14 cellular contexts compared by ENCODE assay signal in the genomic region with DNA sequence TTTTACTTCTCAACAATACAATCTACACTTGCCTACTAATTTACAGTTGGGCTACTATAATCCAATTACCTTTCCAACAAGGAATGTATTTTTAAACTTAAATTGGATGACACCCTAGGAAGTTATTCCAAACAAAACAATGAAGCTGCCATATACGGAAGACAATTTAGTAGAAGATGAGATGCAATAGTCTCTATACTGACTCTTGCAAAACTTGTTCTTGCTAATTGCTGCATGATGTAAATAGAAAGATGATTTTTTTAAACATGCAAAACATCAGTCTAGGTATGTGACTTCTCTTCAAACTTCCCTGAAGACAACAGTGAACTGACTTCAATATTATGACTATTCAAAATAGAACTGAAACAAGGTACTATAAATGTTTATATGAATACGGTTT. TPM values are rescaled to one million over a fixed set of nuclear protein-coding genes. Genes with fewer than 3 reads are reported as not detected.
DNase-seq lines count a peak whose midpoint lies in the region; ATAC-seq, FAIRE-seq and TF ChIP-seq lines count a peak whose summit lies in the region.
"Had no signal": no experiment of that assay in that cellular context is flagged by ENCODE, and none has a peak within 500 bp of the region (broad histone marks: within the 10 kb centered on the region; RNA-seq: fewer than 3 reads in every experiment).

No MANE protein-coding gene starts in this region.

- peaks cover 34% of the 10 kb centered on the region for H3K4me1 Mint-ChIP-seq in activated naive CD4-positive, alpha-beta T cell treated with anti-CD3 and anti-CD28 coated beads for 36 hours (ENCODE audit: low read depth)
- peaks cover 8% of the 10 kb centered on the region for H3K4me1 Mint-ChIP-seq in astrocyte (ENCODE audit: low read depth, unreplicated experiment)
- peaks cover 42% of the 10 kb centered on the region for H3K4me1 Mint-ChIP-seq in stimulated activated memory B cell treated with anti-CD40 and anti-IgM and Interleukin-4, amounts not matched to agents 10 μg/mL and 1 μg/mL and 100 μg/mL, for 72 hours

- no peak for DNase-seq in activated naive CD4-positive, alpha-beta T cell treated with anti-CD3 and anti-CD28 coated beads for 36 hours
- DNase-seq in activated naive CD4-positive, alpha-beta T cell treated with Interleukin-2 at 50 U/mL for 16 hours, result no peak
- peak; percentile 49 for DNase-seq in astrocyte (ENCODE audit: low read depth)
- no peak for DNase-seq in NCI-H1092 treated with DMSO at 0.1 percent for 48 hours (lab: John Stamatoyannopoulos, UW)
- no peak for DNase-seq in NCI-H1694 (lab: John Stamatoyannopoulos, UW)
- DNase-seq in Ammon's horn (ENCODE audit: low spot score), result no peak
- DNase-seq: activated CD4-positive, alpha-beta T cell treated with anti-CD3 and anti-CD28 coated beads, Interleukin-2, amount 50 U/mL, for 4 hours; adrenal gland; islet precursor cell; upper lobe of left lung had no signal

- H2AFZ ChIP-seq in astrocyte (ENCODE audit: low read depth, low read length), result no peak overlapping the region

- no peak for FAIRE-seq in astrocyte (lab: Jason Lieb, UNC)

- H3K4me2 ChIP-seq in astrocyte (ENCODE audit: low read length), result no peak overlapping the region

- no peaks in the 10 kb centered on the region for H3K9me3 ChIP-seq in astrocyte (ENCODE audit: insufficient read depth, low read depth, low read length)
- H3K9me3 ChIP-seq: adrenal gland, upper lobe of left lung had no signal

- CTCF ChIA-PET in activated naive CD4-positive, alpha-beta T cell treated with anti-CD3 and anti-CD28 coated beads for 36 hours (lab: Charles Lee), result interaction anchor here (0.7 kb wide), 1 partner anchor 1779 kb away, joined by 3 read pairs; no protein-coding TSS in a partner anchor

- no peaks in the 10 kb centered on the region for H3K27me3 Mint-ChIP-seq in activated naive CD4-positive, alpha-beta T cell treated with anti-CD3 and anti-CD28 coated beads for 36 hours (ENCODE audit: low read depth)
- no peaks in the 10 kb centered on the region for H3K27me3 Mint-ChIP-seq in astrocyte (ENCODE audit: low read depth, unreplicated experiment)
- H3K27me3 Mint-ChIP-seq in stimulated activated memory B cell treated with anti-CD40 and anti-IgM and Interleukin-4, amounts not matched to agents 10 μg/mL and 1 μg/mL and 100 μg/mL, for 72 hours, result no peaks in the 10 kb centered on the region

- H3K27me3 ChIP-seq in astrocyte (ENCODE audit: insufficient read depth, low read length), result no peaks in the 10 kb centered on the region
- H3K27me3 ChIP-seq: adrenal gland, upper lobe of left lung had no signal

- H3K9ac ChIP-seq in astrocyte (ENCODE audit: low read length), result no peak overlapping the region

- no peaks in the 10 kb centered on the region for H3K36me3 ChIP-seq in astrocyte (ENCODE audit: insufficient read depth, low read length)
- H3K36me3 ChIP-seq: adrenal gland, upper lobe of left lung had no signal

- H4K20me1 ChIP-seq in astrocyte (ENCODE audit: insufficient read depth, low read length), result peaks cover 21% of the 10 kb centered on the region

- H3K4me3 Mint-ChIP-seq in activated naive CD4-positive, alpha-beta T cell treated with anti-CD3 and anti-CD28 coated beads for 36 hours, result no peak overlapping the region
- H3K4me3 Mint-ChIP-seq in astrocyte (ENCODE audit: unreplicated experiment), result no peak overlapping the region
- H3K4me3 Mint-ChIP-seq in stimulated activated memory B cell treated with anti-CD40 and anti-IgM and Interleukin-4, amounts not matched to agents 10 μg/mL and 1 μg/mL and 100 μg/mL, for 72 hours, result no peak overlapping the region
- H3K4me3 Mint-ChIP-seq: neural crest cell had no signal

- peak overlapping the region; percentile 26 for H3K27ac Mint-ChIP-seq in activated naive CD4-positive, alpha-beta T cell treated with anti-CD3 and anti-CD28 coated beads for 36 hours
- H3K27ac Mint-ChIP-seq in astrocyte (ENCODE audit: unreplicated experiment), result no peak overlapping the region
- H3K27ac Mint-ChIP-seq in stimulated activated memory B cell treated with anti-CD40 and anti-IgM and Interleukin-4, amounts not matched to agents 10 μg/mL and 1 μg/mL and 100 μg/mL, for 72 hours, result peak overlapping the region; percentile 19

- intact Hi-C loops in activated naive CD4-positive, alpha-beta T cell treated with anti-CD3 and anti-CD28 coated beads for 36 hours (cut with micrococcal nuclease), result loop anchor here (5.0 kb wide), 1 partner anchor 553 kb away; the partner anchor contains the start of gene LSM5

- H3K9me3 Mint-ChIP-seq in activated naive CD4-positive, alpha-beta T cell treated with anti-CD3 and anti-CD28 coated beads for 36 hours, result no peaks in the 10 kb centered on the region
- H3K9me3 Mint-ChIP-seq in astrocyte (ENCODE audit: unreplicated experiment), result no peaks in the 10 kb centered on the region
- H3K9me3 Mint-ChIP-seq in stimulated activated memory B cell treated with anti-CD40 and anti-IgM and Interleukin-4, amounts not matched to agents 10 μg/mL and 1 μg/mL and 100 μg/mL, for 72 hours, result no peaks in the 10 kb centered on the region
- H3K9me3 Mint-ChIP-seq: neural crest cell had no signal

- H3K79me2 ChIP-seq in astrocyte (ENCODE audit: insufficient read depth, low read length), result peaks cover 95% of the 10 kb centered on the region

- no peak overlapping the region for H3K4me3 ChIP-seq in astrocyte (ENCODE audit: insufficient read depth, low read depth, low read length)
- H3K4me3 ChIP-seq: adrenal gland, SK-N-MC, upper lobe of left lung had no signal

- H3K36me3 Mint-ChIP-seq in activated naive CD4-positive, alpha-beta T cell treated with anti-CD3 and anti-CD28 coated beads for 36 hours (ENCODE audit: low read depth), result peaks cover 2% of the 10 kb centered on the region
- H3K36me3 Mint-ChIP-seq in astrocyte (ENCODE audit: low read depth, unreplicated experiment), result no peaks in the 10 kb centered on the region
- H3K36me3 Mint-ChIP-seq in stimulated activated memory B cell treated with anti-CD40 and anti-IgM and Interleukin-4, amounts not matched to agents 10 μg/mL and 1 μg/mL and 100 μg/mL, for 72 hours, result no peaks in the 10 kb centered on the region

- ATAC-seq in HG02852 (IDR thresholded peaks at IDR 0.05; ENCODE audit: unreplicated experiment), result peak; percentile 42
- ATAC-seq in stimulated activated memory B cell treated with anti-CD40 and anti-IgM and Interleukin-4, amounts not matched to agents 10 μg/mL and 1 μg/mL and 100 μg/mL, for 72 hours, result peak; percentile 34

- no peak for TF ChIP-seq CTCF in astrocyte (IDR thresholded peaks at IDR 0.05; ENCODE audit: insufficient read depth, low read depth, low read length)

- no peak overlapping the region for H3K27ac ChIP-seq in astrocyte (ENCODE audit: low read depth, low read length)

- peaks cover 3% of the 10 kb centered on the region for H3K4me1 ChIP-seq in astrocyte (ENCODE audit: insufficient read depth, low read length)

RNA-seq across cellular contexts. Expression of gene NT5C3A, which starts 17.6 kb away (rescaled TPM):
- total RNA-seq in activated naive CD4-positive, alpha-beta T cell treated with anti-CD3 and anti-CD28 coated beads for 36 hours, result 10 to 100 TPM; 39.5 to 40.9 TPM
- total RNA-seq in astrocyte, result 21.9 and 24.1 TPM in 2 replicates
